27 cellular contexts compared by ENCODE assay signal in the genomic region with DNA sequence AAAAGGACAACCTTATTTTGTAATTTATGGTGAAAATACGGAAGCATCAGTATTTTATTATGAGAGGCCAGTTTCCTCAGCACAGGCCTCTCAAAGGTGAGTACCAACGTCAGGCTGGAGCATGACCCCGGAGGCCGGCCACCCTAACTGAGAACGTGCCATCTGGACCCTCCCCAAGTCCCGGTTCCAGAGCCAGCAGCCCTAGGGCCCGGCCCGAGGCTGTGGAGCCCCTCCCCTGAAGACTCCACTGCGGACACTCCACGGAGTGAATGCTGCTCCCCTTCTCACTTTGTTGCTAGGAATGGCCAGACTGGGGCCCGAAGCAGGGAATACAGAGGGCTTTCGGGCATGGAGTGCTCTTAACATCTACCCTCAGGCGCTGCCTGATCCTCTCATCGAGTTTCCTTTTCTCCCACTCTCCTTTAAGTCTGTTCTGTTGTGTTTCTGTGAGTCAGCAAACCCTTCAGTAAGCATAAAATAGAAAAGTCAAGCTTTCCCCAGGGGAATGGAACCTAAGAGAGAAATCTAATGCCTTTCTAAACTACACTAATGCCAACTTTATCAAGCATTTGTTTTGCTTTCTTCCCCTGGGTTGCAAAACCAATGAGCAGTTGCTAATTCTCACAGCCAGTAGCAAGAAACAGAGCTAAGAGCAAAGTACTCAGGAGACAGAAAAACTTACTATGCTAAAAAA. TPM values are rescaled to one million over a fixed set of nuclear protein-coding genes. Genes with fewer than 3 reads are reported as not detected.
DNase-seq lines count a peak whose midpoint lies in the region; ATAC-seq and TF ChIP-seq lines count a peak whose summit lies in the region.
"Had no signal": no experiment of that assay in that cellular context is flagged by ENCODE, and none has a peak within 500 bp of the region (broad histone marks: within the 10 kb centered on the region; RNA-seq: fewer than 3 reads in every experiment).

No MANE protein-coding gene starts in this region.

- no peaks in the 10 kb centered on the region for H3K27me3 ChIP-seq in H7 (ENCODE audit: control insufficient read depth, insufficient read depth, low read length)
- H3K27me3 ChIP-seq: ovary, suprapubic skin had no signal

- peak overlapping the region; percentile 46 for H3K4me3 Mint-ChIP-seq in activated T-helper 17 cell treated with anti-CD3 and anti-CD28 coated beads, Interleukin-2, amount 50 U/mL, for 72 hours
- H3K4me3 Mint-ChIP-seq in stimulated activated effector memory CD8-positive, alpha-beta T cell treated with anti-CD3 and anti-CD28 coated beads, Interleukin-12 subunit alpha, Interleukin-12 subunit beta, amount 100 ng/mL, for 72 hours, result peak overlapping the region; percentile 24
- H3K4me3 Mint-ChIP-seq in progenitor cell of endocrine pancreas (ENCODE audit: low read depth), result no peak overlapping the region
- H3K4me3 Mint-ChIP-seq: activated naive CD8-positive, alpha-beta T cell treated with anti-CD3 and anti-CD28 coated beads, Interleukin-2, amount 10 ng/mL, durations not matched to agents 7 days and 5 days; stimulated activated memory B cell treated with anti-CD40 and anti-IgM and Interleukin-4, amounts not matched to agents 10 μg/mL and 1 μg/mL and 100 μg/mL, for 72 hours; T-helper 1 cell treated with Interleukin-12 subunit alpha and Interleukin-12 subunit beta and Interleukin-4 antibody, amounts not matched to agents 30 μg/mL and 1 μg/mL, for 36 hours had no signal

- H3K4me3 ChIP-seq in fibroblast of villous mesenchyme (ENCODE audit: low read depth, low read length), result no peak overlapping the region
- no peak overlapping the region for H3K4me3 ChIP-seq in H7 (ENCODE audit: insufficient read depth, low read depth, low read length)
- H3K4me3 ChIP-seq: ovary, suprapubic skin had no signal

- DNase-seq in DMS79 (lab: John Stamatoyannopoulos, UW) (peak; percentile 60), fibroblast of villous mesenchyme (ENCODE audit: low read depth) (peak; percentile 11), H7 (no peak), progenitor cell of endocrine pancreas (ENCODE audit: low spot score, unreplicated experiment) (no peak)
- DNase-seq in stimulated activated effector memory CD8-positive, alpha-beta T cell treated with anti-CD3 and anti-CD28 coated beads, Interleukin-12 subunit alpha, Interleukin-12 subunit beta, amount 100 ng/mL, for 72 hours (ENCODE audit: low spot score in 2 of 2), result no peak
- DNase-seq in activated CD8-positive, alpha-beta memory T cell treated with anti-CD3 and anti-CD28 coated beads, Interleukin-2, amount 50 U/mL, for 4 hours, result no peak
- DNase-seq: activated CD4-positive, alpha-beta T cell treated with anti-CD3 and anti-CD28 coated beads, Interleukin-2, amount 50 U/mL, for 48 hours; activated effector memory CD4-positive, alpha-beta T cell treated with Interleukin-2 at 50 U/mL for 16 hours; activated naive CD8-positive, alpha-beta T cell treated with anti-CD3 and anti-CD28 coated beads, Interleukin-2, amount 10 ng/mL, durations not matched to agents 7 days and 5 days; DMS 273 treated with DMSO at 0.1 percent for 48 hours; islet precursor cell; left ventricle myocardium superior; midbrain; MM.1S; natural killer cell; NCI-H2081 treated with DMSO at 0.1 percent for 48 hours; NCI-H446 treated with DMSO at 0.1 percent for 48 hours; NCI-H82; RPMI8226; stimulated activated CD4-positive, alpha-beta T cell treated with anti-CD3 and anti-CD28 coated beads, Interleukin-12 subunit alpha, Interleukin-12 subunit beta, amount 100 ng/mL, for 4 hours; stimulated activated CD4-positive, alpha-beta T cell treated with anti-CD3 and anti-CD28 coated beads, Interleukin-4, amount 100 ng/mL, for 24 hours had no signal

- H3K36me3 Mint-ChIP-seq in activated T-helper 17 cell treated with anti-CD3 and anti-CD28 coated beads, Interleukin-2, amount 50 U/mL, for 72 hours (ENCODE audit: low read depth), result peaks cover 90% of the 10 kb centered on the region
- peaks cover 90% of the 10 kb centered on the region for H3K36me3 Mint-ChIP-seq in stimulated activated effector memory CD8-positive, alpha-beta T cell treated with anti-CD3 and anti-CD28 coated beads, Interleukin-12 subunit alpha, Interleukin-12 subunit beta, amount 100 ng/mL, for 72 hours
- H3K36me3 Mint-ChIP-seq in progenitor cell of endocrine pancreas (ENCODE audit: insufficient read depth), result peaks cover 17% of the 10 kb centered on the region

- no peaks in the 10 kb centered on the region for H3K27me3 Mint-ChIP-seq in activated T-helper 17 cell treated with anti-CD3 and anti-CD28 coated beads, Interleukin-2, amount 50 U/mL, for 72 hours
- H3K27me3 Mint-ChIP-seq in progenitor cell of endocrine pancreas, result no peaks in the 10 kb centered on the region
- H3K27me3 Mint-ChIP-seq: activated naive CD8-positive, alpha-beta T cell treated with anti-CD3 and anti-CD28 coated beads, Interleukin-2, amount 10 ng/mL, durations not matched to agents 7 days and 5 days; stimulated activated memory B cell treated with anti-CD40 and anti-IgM and Interleukin-4, amounts not matched to agents 10 μg/mL and 1 μg/mL and 100 μg/mL, for 72 hours had no signal

- H3K4me1 Mint-ChIP-seq in activated T-helper 17 cell treated with anti-CD3 and anti-CD28 coated beads, Interleukin-2, amount 50 U/mL, for 72 hours, result peaks cover 19% of the 10 kb centered on the region
- H3K4me1 Mint-ChIP-seq in stimulated activated effector memory CD8-positive, alpha-beta T cell treated with anti-CD3 and anti-CD28 coated beads, Interleukin-12 subunit alpha, Interleukin-12 subunit beta, amount 100 ng/mL, for 72 hours, result peaks cover 45% of the 10 kb centered on the region
- H3K4me1 Mint-ChIP-seq in progenitor cell of endocrine pancreas (ENCODE audit: low read depth), result peaks cover 8% of the 10 kb centered on the region

- H3K36me3 ChIP-seq in H7 (replicated peaks; ENCODE audit: control insufficient read depth, insufficient read depth, low read length), result peaks cover 67% of the 10 kb centered on the region
- H3K36me3 ChIP-seq: ovary had no signal

- peak overlapping the region; percentile 85 for H3K27ac Mint-ChIP-seq in activated T-helper 17 cell treated with anti-CD3 and anti-CD28 coated beads, Interleukin-2, amount 50 U/mL, for 72 hours
- peak overlapping the region; percentile 58 for H3K27ac Mint-ChIP-seq in stimulated activated effector memory CD8-positive, alpha-beta T cell treated with anti-CD3 and anti-CD28 coated beads, Interleukin-12 subunit alpha, Interleukin-12 subunit beta, amount 100 ng/mL, for 72 hours
- no peak overlapping the region for H3K27ac Mint-ChIP-seq in progenitor cell of endocrine pancreas
- H3K27ac Mint-ChIP-seq: activated naive CD8-positive, alpha-beta T cell treated with anti-CD3 and anti-CD28 coated beads, Interleukin-2, amount 10 ng/mL, durations not matched to agents 7 days and 5 days; natural killer cell; stimulated activated memory B cell treated with anti-CD40 and anti-IgM and Interleukin-4, amounts not matched to agents 10 μg/mL and 1 μg/mL and 100 μg/mL, for 72 hours; T-helper 1 cell treated with Interleukin-12 subunit alpha and Interleukin-12 subunit beta and Interleukin-4 antibody, amounts not matched to agents 30 μg/mL and 1 μg/mL, for 36 hours had no signal

- no peak for ATAC-seq in activated T-helper 17 cell treated with anti-CD3 and anti-CD28 coated beads, Interleukin-2, amount 50 U/mL, for 72 hours (replicated peaks)
- ATAC-seq in stimulated activated effector memory CD8-positive, alpha-beta T cell treated with anti-CD3 and anti-CD28 coated beads, Interleukin-12 subunit alpha, Interleukin-12 subunit beta, amount 100 ng/mL, for 72 hours, result no peak
- ATAC-seq: activated CD4-positive, CD25-positive, alpha-beta regulatory T cell treated with anti-CD3 and anti-CD28 coated beads, Interleukin-2, amount 50 U/mL, for 24 hours; left ventricle myocardium superior; natural killer cell; stimulated activated memory B cell treated with anti-CD40 and anti-IgM and Interleukin-4, amounts not matched to agents 10 μg/mL and 1 μg/mL and 100 μg/mL, for 72 hours had no signal

- TF ChIP-seq CTCF in fibroblast of villous mesenchyme (IDR thresholded peaks at IDR 0.05; ENCODE audit: insufficient read depth, low read depth, low read length) (no peak), progenitor cell of endocrine pancreas (IDR thresholded peaks at IDR 0.05; ENCODE audit: unreplicated experiment) (no peak)

- no peaks in the 10 kb centered on the region for H3K9me3 Mint-ChIP-seq in activated T-helper 17 cell treated with anti-CD3 and anti-CD28 coated beads, Interleukin-2, amount 50 U/mL, for 72 hours
- H3K9me3 Mint-ChIP-seq in stimulated activated effector memory CD8-positive, alpha-beta T cell treated with anti-CD3 and anti-CD28 coated beads, Interleukin-12 subunit alpha, Interleukin-12 subunit beta, amount 100 ng/mL, for 72 hours, result no peaks in the 10 kb centered on the region
- H3K9me3 Mint-ChIP-seq in progenitor cell of endocrine pancreas (ENCODE audit: low read depth), result no peaks in the 10 kb centered on the region
- H3K9me3 Mint-ChIP-seq: natural killer cell; stimulated activated memory B cell treated with anti-CD40 and anti-IgM and Interleukin-4, amounts not matched to agents 10 μg/mL and 1 μg/mL and 100 μg/mL, for 72 hours; T-helper 1 cell treated with Interleukin-12 subunit alpha and Interleukin-12 subunit beta and Interleukin-4 antibody, amounts not matched to agents 30 μg/mL and 1 μg/mL, for 36 hours had no signal

RNA-seq across cellular contexts. Expression of gene BRD9, which starts 4.5 kb away (rescaled TPM):
- total RNA-seq in activated T-helper 17 cell treated with anti-CD3 and anti-CD28 coated beads, Interleukin-2, amount 50 U/mL, for 72 hours, result 10 to 100 TPM; 65.2 to 72.5 TPM
- 35.0 and 35.4 TPM in 2 replicates for total RNA-seq in fibroblast of villous mesenchyme
- 32.1 and 39.3 TPM in 2 replicates for total RNA-seq in H7 (2014; rRNA removed; shearing (Covaris generic))
- total RNA-seq in progenitor cell of endocrine pancreas, result 69.0 and 69.2 TPM in 2 replicates

RNA-seq across cellular contexts. Expression of gene TRIP13, which starts 4.6 kb away (rescaled TPM):
- 10 to 100 TPM; 18.3 to 45.0 TPM for total RNA-seq in activated T-helper 17 cell treated with anti-CD3 and anti-CD28 coated beads, Interleukin-2, amount 50 U/mL, for 72 hours
- total RNA-seq in fibroblast of villous mesenchyme, result 16.8 and 29.8 TPM in 2 replicates
- 60.3 and 63.0 TPM in 2 replicates for total RNA-seq in H7 (2014; rRNA removed; shearing (Covaris generic))
- 11.9 and 13.5 TPM in 2 replicates for total RNA-seq in progenitor cell of endocrine pancreas

RNA-seq across cellular contexts. Expression of gene ZDHHC11, which starts 37.3 kb away (rescaled TPM):
- total RNA-seq in activated T-helper 17 cell treated with anti-CD3 and anti-CD28 coated beads, Interleukin-2, amount 50 U/mL, for 72 hours, result 10 to 100 TPM; 13.6 to 26.8 TPM
- total RNA-seq in fibroblast of villous mesenchyme (0.64 and 0.86 TPM in 2 replicates), progenitor cell of endocrine pancreas (44.3 and 47.6 TPM in 2 replicates)
- 5.2 and 7.7 TPM in 2 replicates for total RNA-seq in H7 (2014; rRNA removed; shearing (Covaris generic))

Comparison
In these comparisons a context has a peak if more than half of its experiments do, and no peak if none do; other contexts are left out.
1. DNase-seq: peak in DMS79 (single experiment) and fibroblast of villous mesenchyme (single experiment); none in stimulated activated effector memory CD8-positive, alpha-beta T cell treated with anti-CD3 and anti-CD28 coated beads, Interleukin-12 subunit alpha, Interleukin-12 subunit beta, amount 100 ng/mL, for 72 hours (0 of 2), activated CD8-positive, alpha-beta memory T cell treated with anti-CD3 and anti-CD28 coated beads, Interleukin-2, amount 50 U/mL, for 4 hours (single experiment), H7 (single experiment) and progenitor cell of endocrine pancreas (single experiment).